In genomic region chr2:68333931-68334330, GRCh38 we compare ENCODE assay signal across 12 cellular contexts. TPM values are rescaled to one million over a fixed set of nuclear protein-coding genes. Genes with fewer than 3 reads are reported as not detected.
"Had no signal": no experiment of that assay in that cellular context is flagged by ENCODE, and none has a peak within 500 bp of the region (broad histone marks: within the 10 kb centered on the region; RNA-seq: fewer than 3 reads in every experiment).

No MANE protein-coding gene starts in this region.

- H3K9ac ChIP-seq: GM23248 had no signal

- H3K27ac ChIP-seq: GM23248 had no signal

- H3K27ac Mint-ChIP-seq: GM23338, H9, HFFc6 had no signal

- H3K4me3 Mint-ChIP-seq: GM23338, H9, HFFc6 had no signal

- H3K4me2 ChIP-seq: GM23338 had no signal

- DNase-seq: GM23248, GOT3, H7, H9, HCEC 1CT, HFFc6 had no signal

- H3K4me3 ChIP-seq: GM23248, GM23338, HAP-1 had no signal

- H3K36me3 ChIP-seq: HAP-1 had no signal

- H3K4me1 ChIP-seq: HAP-1 had no signal

- ATAC-seq: GM23338, HCT116 had no signal

- H3K9me3 Mint-ChIP-seq: GM23338, H9 had no signal

- H2AFZ ChIP-seq: GM23248, GM23338 had no signal

- FAIRE-seq: H1, H54 had no signal

- H3K9me3 ChIP-seq: HAP-1 had no signal

RNA-seq across cellular contexts. Expression of gene PLEK, which starts 31.2 kb away (rescaled TPM):
- total RNA-seq: GM23248, GM23338, H1, H4, H7, H9, HFFc6 had no signal
- polyA plus RNA-seq: H1 had no signal
